In the genomic region with DNA sequence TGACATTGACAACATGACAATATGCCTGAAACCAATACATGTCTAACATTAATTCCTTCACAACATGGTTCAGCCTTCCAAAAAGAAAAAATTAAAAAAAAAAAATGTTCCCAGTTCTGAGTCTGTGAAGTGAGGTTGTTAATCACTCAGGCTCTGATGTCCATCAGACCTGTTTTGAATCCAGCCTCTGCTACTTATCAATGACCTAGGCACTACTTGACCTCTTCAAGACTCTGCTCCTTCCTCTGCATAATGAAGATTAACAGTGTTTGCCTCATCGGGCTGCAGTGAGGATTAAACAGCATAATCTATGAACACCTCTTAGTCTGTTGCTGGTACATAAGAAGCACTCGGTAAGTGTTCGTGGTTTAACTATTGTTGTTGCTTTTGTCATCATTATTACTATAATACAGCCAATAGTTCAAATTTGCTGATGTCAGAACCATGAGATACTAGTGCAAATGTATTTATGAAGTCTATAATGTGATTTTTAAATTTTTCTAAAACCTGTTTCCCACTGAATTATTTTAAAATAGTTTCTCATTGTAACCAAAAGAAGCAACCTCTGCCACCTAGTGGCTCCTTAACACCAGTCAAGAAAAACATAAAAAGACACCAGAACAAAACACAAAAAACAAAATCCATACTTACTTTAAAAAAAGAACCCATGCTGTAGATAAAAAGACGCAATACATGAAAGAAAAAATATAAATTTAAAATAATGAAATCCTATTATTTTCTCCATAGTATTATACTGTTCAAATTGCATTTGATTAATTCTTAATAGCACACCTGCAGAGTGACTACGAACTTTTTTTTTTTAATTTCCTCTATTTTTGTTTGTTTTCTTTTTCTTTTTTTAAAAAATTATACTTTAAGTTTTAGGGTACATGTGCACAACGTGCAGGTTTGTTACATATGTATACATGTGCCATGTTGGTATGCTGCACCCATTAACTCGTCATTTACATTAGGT, we compare ENCODE assay signal across 8 cellular contexts. TPM values are rescaled to one million over a fixed set of nuclear protein-coding genes. Genes with fewer than 3 reads are reported as not detected.
A peak's percentile ranks its signal among the peaks of the same experiment; 100 is the strongest.
DNase-seq lines count a peak whose midpoint lies in the region; ATAC-seq, FAIRE-seq and TF ChIP-seq lines count a peak whose summit lies in the region.

No MANE protein-coding gene starts in this region.

- H2AFZ ChIP-seq in endothelial cell of umbilical vein (ENCODE audit: low read depth, low read length) = no peak overlapping the region

- intact Hi-C loops in heart left ventricle (cut with DNase I) = loop anchor here in 9 of 10 donors (2.0 to 10.0 kb wide), 5 partner anchors 257 to 267 kb away; no protein-coding TSS in a partner anchor
- intact Hi-C loops in Right ventricle myocardium inferior (cut with DNase I) = loop anchor here (1.0 kb wide), 1 partner anchor 264 kb away; no protein-coding TSS in a partner anchor
- intact Hi-C loops in endothelial cell of umbilical vein (cut with micrococcal nuclease) = loop anchor here (1.0 kb wide), 1 partner anchor 265 kb away; no protein-coding TSS in a partner anchor

- no peaks in the 10 kb centered on the region for H3K36me3 ChIP-seq in heart left ventricle
- no peaks in the 10 kb centered on the region for H3K36me3 ChIP-seq in endothelial cell of umbilical vein (ENCODE audit: control insufficient read depth in 2 of 2, extremely low read depth in 1 of 2, insufficient read depth in 2 of 2, low read length in 2 of 2)

- TF ChIP-seq CTCF in heart left ventricle (IDR thresholded peaks at IDR 0.05) (peak; percentile 38 to 75 (median 49)), endothelial cell of umbilical vein (IDR thresholded peaks at IDR 0.05; ENCODE audit: extremely low read depth in 1 of 2, insufficient read depth in 1 of 2, low read depth in 1 of 2, low read length in 2 of 2) (peak; percentile 16 to 37)

- H3K27me3 Mint-ChIP-seq in activated CD4-positive, alpha-beta T cell treated with anti-CD3 and anti-CD28 coated beads, Interleukin-2, amount 10 ng/mL, durations not matched to agents 7 days and 5 days = peaks cover 2% of the 10 kb centered on the region

- no peak for DNase-seq in heart left ventricle
- DNase-seq in Right ventricle myocardium inferior (ENCODE audit: missing footprints) = no peak
- peak; percentile 65 for DNase-seq in NCI-H748 (lab: John Stamatoyannopoulos, UW; ENCODE audit: unreplicated experiment)
- DNase-seq in endothelial cell of umbilical vein (ENCODE audit: low read depth, low spot score) = peak; percentile 45
- peak; percentile 39 for DNase-seq in renal cortical epithelial cell (ENCODE audit: low read depth)
- DNase-seq in activated CD4-positive, alpha-beta T cell treated with anti-CD3 and anti-CD28 coated beads, Interleukin-2, amount 10 ng/mL, durations not matched to agents 7 days and 5 days = no peak
- DNase-seq in iPS-NIHi11 (ENCODE audit: low spot score) = no peak

- TF ChIP-seq POLR2A in heart left ventricle (IDR thresholded peaks at IDR 0.05) = no peak
- no peak for TF ChIP-seq POLR2A in endothelial cell of umbilical vein (IDR thresholded peaks at IDR 0.05; ENCODE audit: low read depth, low read length)

- H4K20me1 ChIP-seq in endothelial cell of umbilical vein (replicated peaks; ENCODE audit: control insufficient read depth, extremely low read depth, insufficient read depth, low read length) = no peaks in the 10 kb centered on the region

- no peaks in the 10 kb centered on the region for H3K27me3 ChIP-seq in heart left ventricle
- peaks cover 0 to 3% of the 10 kb centered on the region in 2 experiments for H3K27me3 ChIP-seq in endothelial cell of umbilical vein (ENCODE audit: control insufficient read depth in 2 of 2, insufficient read depth in 2 of 2, low read length in 2 of 2)

- H3K9me3 Mint-ChIP-seq in activated CD4-positive, alpha-beta T cell treated with anti-CD3 and anti-CD28 coated beads, Interleukin-2, amount 10 ng/mL, durations not matched to agents 7 days and 5 days = peaks cover 8% of the 10 kb centered on the region

- dilution Hi-C loops in endothelial cell of umbilical vein (cut with MboI; ENCODE audit: extremely low pct_ligation_motif_present, low sequenced_read_pairs) = no loop called here

- no peak overlapping the region for H3K4me2 ChIP-seq in endothelial cell of umbilical vein (ENCODE audit: insufficient read depth, low read length)

- H3K9ac ChIP-seq in endothelial cell of umbilical vein (replicated peaks; ENCODE audit: extremely low read depth, insufficient read depth, low read length) = no peak overlapping the region

- H3K4me3 Mint-ChIP-seq in activated CD4-positive, alpha-beta T cell treated with anti-CD3 and anti-CD28 coated beads, Interleukin-2, amount 10 ng/mL, durations not matched to agents 7 days and 5 days = no peak overlapping the region

- no peaks in the 10 kb centered on the region for H3K4me1 Mint-ChIP-seq in activated CD4-positive, alpha-beta T cell treated with anti-CD3 and anti-CD28 coated beads, Interleukin-2, amount 10 ng/mL, durations not matched to agents 7 days and 5 days

- ATAC-seq in heart left ventricle = no peak
- no peak for ATAC-seq in Right ventricle myocardium inferior
- no peak for ATAC-seq in HG03280 (IDR thresholded peaks at IDR 0.05; ENCODE audit: unreplicated experiment)

- CTCF ChIA-PET in endothelial cell of umbilical vein (lab: Charles Lee) = interaction anchor here (0.6 to 2.9 kb wide), 15 partner anchors 9 to 561 kb away, joined by 3 to 14 read pairs (median 5); partner anchors contain the start of genes PYGL and TMX1
- CTCF ChIA-PET in activated CD4-positive, alpha-beta T cell treated with anti-CD3 and anti-CD28 coated beads, Interleukin-2, amount 10 ng/mL, durations not matched to agents 7 days and 5 days (lab: Charles Lee) = no interaction called here

- H3K9me3 ChIP-seq in heart left ventricle (peaks cover 0 to 2% (median 0%) of the 10 kb centered on the region in 12 donors), endothelial cell of umbilical vein (replicated peaks; ENCODE audit: control insufficient read depth, insufficient read depth, low read length) (no peaks in the 10 kb centered on the region)

- H3K4me3 ChIP-seq in heart left ventricle (no peak overlapping the region), endothelial cell of umbilical vein (replicated peaks in 1 of 3; ENCODE audit: insufficient read depth in 1 of 3, low read depth in 1 of 3, low read length in 3 of 3) (no peak overlapping the region)

- no peaks in the 10 kb centered on the region for H3K9me1 ChIP-seq in endothelial cell of umbilical vein (replicated peaks; ENCODE audit: control insufficient read depth, extremely low read depth, insufficient read depth, low read length)

- no peaks in the 10 kb centered on the region for H3K36me3 Mint-ChIP-seq in activated CD4-positive, alpha-beta T cell treated with anti-CD3 and anti-CD28 coated beads, Interleukin-2, amount 10 ng/mL, durations not matched to agents 7 days and 5 days (ENCODE audit: low read depth)

- WGBS in heart left ventricle, 4 donors = 59 to 62% (median 61%) methylated on average over 7 of the region's 7 CpGs

- H3K4me1 ChIP-seq in heart left ventricle (no peaks in the 10 kb centered on the region), endothelial cell of umbilical vein (ENCODE audit: control insufficient read depth, extremely low read depth, insufficient read depth, low read length) (no peaks in the 10 kb centered on the region)

- H3K79me2 ChIP-seq in endothelial cell of umbilical vein (ENCODE audit: control insufficient read depth, insufficient read depth, low read length) = no peaks in the 10 kb centered on the region

- no TSS peak for BruUV-seq in endothelial cell of umbilical vein (replicated peaks; lab: Mats Ljungman, UMichigan)

- no peak overlapping the region for H3K27ac ChIP-seq in heart left ventricle
- no peak overlapping the region for H3K27ac ChIP-seq in endothelial cell of umbilical vein (ENCODE audit: insufficient read depth, low read depth, low read length)

- H3K27ac Mint-ChIP-seq in activated CD4-positive, alpha-beta T cell treated with anti-CD3 and anti-CD28 coated beads, Interleukin-2, amount 10 ng/mL, durations not matched to agents 7 days and 5 days = no peak overlapping the region

- POLR2A ChIA-PET in endothelial cell of umbilical vein (lab: Charles Lee) = no interaction called here
- POLR2A ChIA-PET in activated CD4-positive, alpha-beta T cell treated with anti-CD3 and anti-CD28 coated beads, Interleukin-2, amount 10 ng/mL, durations not matched to agents 7 days and 5 days (lab: Charles Lee) = no interaction called here

- FAIRE-seq in endothelial cell of umbilical vein (lab: Jason Lieb, UNC) = peak; percentile 77

TF ChIP-seq in endothelial cell of umbilical vein, 7 proteins besides CTCF, POLR2A, EP300 and RAD21:
- TF ChIP-seq GATA2 (IDR thresholded peaks at IDR 0.05; ENCODE audit: insufficient read depth, insufficient read length, low read depth, low read length) (no peak), POLR2AphosphoS5 (IDR thresholded peaks at IDR 0.05; ENCODE audit: insufficient read depth, low read depth, low read length) (no peak), JUN (IDR thresholded peaks at IDR 0.05; ENCODE audit: borderline replicate concordance, insufficient read depth, insufficient read length, low read depth) (no peak), EZH2 (IDR thresholded peaks at IDR 0.05; ENCODE audit: borderline replicate concordance, low read depth, low read length, severe bottlenecking) (no peak), FOS (IDR thresholded peaks at IDR 0.05; ENCODE audit: borderline replicate concordance, insufficient read depth, low read length) (no peak), MYC (IDR thresholded peaks at IDR 0.05; ENCODE audit: low read depth, low read length) (no peak)
- TF ChIP-seq, protein P1, sequence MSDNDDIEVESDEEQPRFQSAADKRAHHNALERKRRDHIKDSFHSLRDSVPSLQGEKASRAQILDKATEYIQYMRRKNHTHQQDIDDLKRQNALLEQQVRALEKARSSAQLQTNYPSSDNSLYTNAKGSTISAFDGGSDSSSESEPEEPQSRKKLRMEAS (IDR thresholded peaks at IDR 0.05; ENCODE audit: insufficient read depth, insufficient read length) = no peak

RNA-seq across cellular contexts. Expression of gene TMX1, which starts 20.3 kb away (rescaled TPM):
- total RNA-seq in heart left ventricle = 10 to 100 TPM in 4 of 9 donors, 1 to 10 TPM in 5; 6.1 to 18.6 (median 8.9) TPM
- polyA plus RNA-seq in heart left ventricle = 1 to 10 TPM; 3.2 to 9.4 TPM
- total RNA-seq in Right ventricle myocardium inferior = 10.0 TPM
- 41.9 and 42.4 TPM in 2 replicates for total RNA-seq in endothelial cell of umbilical vein
- 9.5 and 11.4 TPM in 2 replicates for polyA plus RNA-seq in endothelial cell of umbilical vein
- polyA plus RNA-seq in endothelial cell of umbilical vein (2011; cell fraction: cytosol; rRNA removed) = 12.3 and 14.1 TPM in 2 replicates
- 6.0 and 10.2 TPM in 2 replicates for polyA plus RNA-seq in endothelial cell of umbilical vein (2011; cell fraction: nucleus; rRNA removed)
- 22.4 and 39.9 TPM in 2 replicates for polyA plus RNA-seq in endothelial cell of umbilical vein (2012)
- polyA minus RNA-seq in endothelial cell of umbilical vein = 20.7 and 29.4 TPM in 2 replicates
- polyA minus RNA-seq in endothelial cell of umbilical vein (2011; cell fraction: cytosol; rRNA and poly(A)+ RNA removed) = 24.7 TPM
- polyA minus RNA-seq in endothelial cell of umbilical vein (2011; cell fraction: nucleus; rRNA and poly(A)+ RNA removed) = 6.3 and 11.6 TPM in 2 replicates
- 86.4 and 114 TPM in 2 replicates for total RNA-seq in renal cortical epithelial cell
- 10 to 100 TPM; 48.1 to 50.6 TPM for total RNA-seq in activated CD4-positive, alpha-beta T cell treated with anti-CD3 and anti-CD28 coated beads, Interleukin-2, amount 10 ng/mL, durations not matched to agents 7 days and 5 days

Comparison
In these comparisons a context has a peak if more than half of its experiments do, and no peak if none do; other contexts are left out.
1. DNase-seq: peak in NCI-H748 (single experiment), endothelial cell of umbilical vein (single experiment) and renal cortical epithelial cell (single experiment); none in heart left ventricle (0 of 5), Right ventricle myocardium inferior (single experiment), activated CD4-positive, alpha-beta T cell treated with anti-CD3 and anti-CD28 coated beads, Interleukin-2, amount 10 ng/mL, durations not matched to agents 7 days and 5 days (single experiment) and iPS-NIHi11 (single experiment).